8 cellular contexts compared by ENCODE assay signal in genomic region chr5:179819296-179820126, GRCh38. TPM values are rescaled to one million over a fixed set of nuclear protein-coding genes. Genes with fewer than 3 reads are reported as not detected.
DNase-seq lines count a peak whose midpoint lies in the region; ATAC-seq and TF ChIP-seq lines count a peak whose summit lies in the region.

No MANE protein-coding gene starts in this region.

- peak overlapping the region; percentile 75 for H3K4me3 ChIP-seq in DOHH2 (ENCODE audit: low read length)
- H3K4me3 ChIP-seq in HEK293 (ENCODE audit: low read depth, low read length), result peak overlapping the region; percentile 21; the same call in 1 of the 2 replicates
- no peak overlapping the region for H3K4me3 ChIP-seq in body of pancreas
- peak overlapping the region; percentile 68 to 99 (median 97) for H3K4me3 ChIP-seq in sigmoid colon

- WGBS in body of pancreas, 2 donors, result 25% methylated on average over 12 to 26 of the region's 26 CpGs
- WGBS in sigmoid colon, 2 donors, result 21 to 25% methylated on average over 26 of the region's 26 CpGs

- H3K9me3 ChIP-seq in DOHH2 (ENCODE audit: control insufficient read depth, insufficient read depth, low read length), result no peaks in the 10 kb centered on the region
- H3K9me3 ChIP-seq in HEK293 (ENCODE audit: control insufficient read depth, insufficient read depth, low read depth, low read length), result no peaks in the 10 kb centered on the region
- H3K9me3 ChIP-seq in body of pancreas, result no peaks in the 10 kb centered on the region
- no peaks in the 10 kb centered on the region for H3K9me3 ChIP-seq in sigmoid colon

- no peaks in the 10 kb centered on the region for H3K27me3 ChIP-seq in DOHH2 (ENCODE audit: control insufficient read depth, low read length)
- H3K27me3 ChIP-seq in body of pancreas, result no peaks in the 10 kb centered on the region
- H3K27me3 ChIP-seq in sigmoid colon, result no peaks in the 10 kb centered on the region

- intact Hi-C loops in body of pancreas (cut with DNase I), result no loop called here
- intact Hi-C loops in sigmoid colon (cut with DNase I), result loop anchor here (2.0 to 5.0 kb wide), 2 partner anchors 13 to 38 kb away; partner anchors contain the start of genes MGAT4B and MRNIP

- no peak for TF ChIP-seq POLR2A in body of pancreas (IDR thresholded peaks at IDR 0.05)
- TF ChIP-seq POLR2A in sigmoid colon (IDR thresholded peaks at IDR 0.05), result no peak

- DNase-seq in RPMI8226 (peak; percentile 86), body of pancreas (peak; percentile 70 to 83 (median 81)), iPS-NIHi11 (ENCODE audit: low spot score) (peak; percentile 60), sigmoid colon (peak; percentile 91), kidney glomerular epithelial cell (lab: John Stamatoyannopoulos, UW) (no peak)

- peak in 1 of 4 donors; percentile 32 for TF ChIP-seq EP300 in sigmoid colon (IDR thresholded peaks at IDR 0.05)

- POLR2A ChIA-PET in HEK293 (lab: Yijun Ruan, JAX), result interaction anchor here (0.6 to 1.7 kb wide), 7 partner anchors 8 to 1296 kb away, joined by 3 to 28 read pairs (median 4); partner anchors contain the start of genes MGAT4B and MRNIP

- peaks cover 8% of the 10 kb centered on the region; the same call in 1 of the 2 replicates for H3F3A ChIP-seq in DOHH2 (ENCODE audit: control insufficient read depth, insufficient read depth)

- ATAC-seq in body of pancreas (peak; percentile 31), GM18498 (IDR thresholded peaks at IDR 0.05; ENCODE audit: unreplicated experiment) (no peak)

- CTCF ChIA-PET in HEK293 (lab: Yijun Ruan, JAX), result interaction anchor here (0.7 kb wide), 1 partner anchor 14 kb away, joined by 3 read pairs; no protein-coding TSS in a partner anchor

- H3K36me3 ChIP-seq in DOHH2 (ENCODE audit: control insufficient read depth, low read length), result peaks cover 23% of the 10 kb centered on the region
- peaks cover 5 to 39% of the 10 kb centered on the region in 2 experiments; a peak in 2 of 3 replicates for H3K36me3 ChIP-seq in HEK293 (ENCODE audit: control insufficient read depth in 2 of 2, insufficient read depth in 1 of 2, low read length in 2 of 2)
- peaks cover 7 to 10% of the 10 kb centered on the region in 2 donors for H3K36me3 ChIP-seq in body of pancreas (replicated peaks in 1 of 2; ENCODE audit: insufficient read depth in 1 of 2, low read depth in 2 of 2)
- peaks cover 12 to 22% (median 12%) of the 10 kb centered on the region in 4 donors for H3K36me3 ChIP-seq in sigmoid colon

- peak overlapping the region; percentile 98 for H3K4me2 ChIP-seq in DOHH2 (ENCODE audit: low read length)

- TF ChIP-seq CTCF in DOHH2 (IDR thresholded peaks at IDR 0.05; ENCODE audit: low read depth, low read length, poor library complexity, severe bottlenecking) (no peak), HEK293 (tag by site-specific recombination; IDR thresholded peaks at IDR 0.05) (no peak; the same call in 1 of the 2 replicates), body of pancreas (IDR thresholded peaks at IDR 0.05) (no peak), sigmoid colon (IDR thresholded peaks at IDR 0.05) (no peak)

- H4K20me1 ChIP-seq in DOHH2 (ENCODE audit: control insufficient read depth, insufficient read depth, low read depth, low read length), result peaks cover 12% of the 10 kb centered on the region; the same call in 1 of the 2 replicates

- H3K27ac ChIP-seq in DOHH2 (ENCODE audit: low read depth, low read length) (peak overlapping the region; percentile 17), HEK293 (ENCODE audit: extremely low read depth, low read depth, low read length) (peak overlapping the region; percentile 92), body of pancreas (peak overlapping the region; percentile 97 to 100 (median 99)), sigmoid colon (peak overlapping the region; percentile 97 to 100 (median 99))

- H3K4me1 ChIP-seq in DOHH2 (ENCODE audit: control insufficient read depth, low read length) (peaks cover 37% of the 10 kb centered on the region), HEK293 (ENCODE audit: control insufficient read depth, insufficient read depth, low read length) (peaks cover 19% of the 10 kb centered on the region), body of pancreas (peaks cover 59% of the 10 kb centered on the region), sigmoid colon (peaks cover 0 to 70% (median 65%) of the 10 kb centered on the region in 4 donors)

- no peaks in the 10 kb centered on the region for H3K9me2 ChIP-seq in DOHH2 (replicated peaks; ENCODE audit: control insufficient read depth, low read length)

- peaks cover 27% of the 10 kb centered on the region for H3K79me2 ChIP-seq in DOHH2 (ENCODE audit: control insufficient read depth, low read length)

TF ChIP-seq in HEK293, 187 proteins besides CTCF, POLR2A, EP300 and RAD21 (continues in another document):
- TF ChIP-seq ZNF571 (tag by site-specific recombination; IDR thresholded peaks at IDR 0.05) (no peak), ZNF214 (tag by site-specific recombination; IDR thresholded peaks at IDR 0.05; ENCODE audit: borderline replicate concordance) (no peak), ZNF48 (tag by site-specific recombination; IDR thresholded peaks at IDR 0.05) (no peak), ZXDB (tag by site-specific recombination; IDR thresholded peaks at IDR 0.05) (peak; percentile 24; the same call in 1 of the 2 replicates), ZBTB8A (tag by site-specific recombination; IDR thresholded peaks at IDR 0.05) (peak; percentile 74), ZNF221 (tag by site-specific recombination; IDR thresholded peaks at IDR 0.05; ENCODE audit: borderline replicate concordance) (no peak), PRDM1 (tag by site-specific recombination; IDR thresholded peaks at IDR 0.05) (peak; percentile 65; the same call in 1 of the 2 replicates), BCL11A (tag by site-specific recombination; IDR thresholded peaks at IDR 0.05; ENCODE audit: low read depth) (peak; percentile 58), ZFP69B (tag by site-specific recombination; IDR thresholded peaks at IDR 0.05) (no peak), OSR2 (tag by site-specific recombination; IDR thresholded peaks at IDR 0.05) (no peak), SP3 (tag by site-specific recombination; IDR thresholded peaks at IDR 0.05) (no peak), SCRT1 (tag by site-specific recombination; IDR thresholded peaks at IDR 0.05; ENCODE audit: borderline replicate concordance) (peak; percentile 95), KLF17 (tag by site-specific recombination; IDR thresholded peaks at IDR 0.05) (peak; percentile 42), ZNF324 (tag by site-specific recombination; IDR thresholded peaks at IDR 0.05) (no peak), ZNF175 (tag by site-specific recombination; IDR thresholded peaks at IDR 0.05) (no peak), PRDM10 (tag by site-specific recombination; IDR thresholded peaks at IDR 0.05) (peak; percentile 15; the same call in 1 of the 2 replicates)

RNA-seq across cellular contexts. Expression of gene SQSTM1, which starts 1.2 kb away (rescaled TPM):
- total RNA-seq in body of pancreas (100 to 1,000 TPM; 249 to 606 TPM), sigmoid colon (100 to 1,000 TPM; 287 to 443 (median 386) TPM)
- polyA plus RNA-seq in sigmoid colon, result 100 to 1,000 TPM; 168 to 301 (median 203) TPM

RNA-seq across cellular contexts. Expression of gene MGAT4B, which starts 12.8 kb away (rescaled TPM):
- total RNA-seq in body of pancreas (10 to 100 TPM; 89.0 to 90.0 TPM), sigmoid colon (10 to 100 TPM; 27.8 to 56.8 (median 31.5) TPM)
- polyA plus RNA-seq in sigmoid colon, result 100 to 1,000 TPM; 184 to 241 (median 232) TPM

RNA-seq across cellular contexts. Expression of gene LTC4S, which starts 25.7 kb away (rescaled TPM):
- 10 to 100 TPM; 10.6 to 16.2 TPM for total RNA-seq in body of pancreas
- 1 to 10 TPM; 1.5 to 6.1 (median 5.4) TPM for total RNA-seq in sigmoid colon
- 1 to 10 TPM in 2 of 3 donors, not detected in 1; 2.6 to 3.6 TPM for polyA plus RNA-seq in sigmoid colon

RNA-seq across cellular contexts. Expression of gene MRNIP, which starts 39.1 kb away (rescaled TPM):
- 10 to 100 TPM; 23.4 to 34.8 TPM for total RNA-seq in body of pancreas
- total RNA-seq in sigmoid colon, result 10 to 100 TPM; 30.7 to 59.8 (median 34.5) TPM
- 10 to 100 TPM in 2 of 3 donors, 1 to 10 TPM in 1; 8.3 to 20.3 (median 11.4) TPM for polyA plus RNA-seq in sigmoid colon

Comparison
In these comparisons a context has a peak if more than half of its experiments do, and no peak if none do; other contexts are left out.
1. H3K27ac ChIP-seq: peak in every context shown above with its lines; median percentile 99 in body of pancreas; 99 in sigmoid colon; 92 in HEK293; 17 in DOHH2.
2. H3K4me3 ChIP-seq: peak in DOHH2 (single experiment), HEK293 (single experiment) and sigmoid colon (4 of 4); none in body of pancreas (0 of 2).